ENCODE assay signal across 8 cellular contexts in genomic region chr2:147331790-147332419, GRCh38.
A peak's percentile ranks its signal among the peaks of the same experiment; 100 is the strongest.
DNase-seq lines count a peak whose midpoint lies in the region; ATAC-seq, FAIRE-seq and TF ChIP-seq lines count a peak whose summit lies in the region.

No MANE protein-coding gene starts in this region.

- H4K8ac ChIP-seq in H1 (ENCODE audit: extremely low read depth, insufficient read depth, low read length): no peak overlapping the region

- BruUV-seq in A673 (replicated peaks; lab: Mats Ljungman, UMichigan): no TSS peak

- H3K79me2 ChIP-seq in H1 (ENCODE audit: control insufficient read depth in 1 of 2, insufficient read depth in 2 of 2, low read length in 2 of 2): no peaks in the 10 kb centered on the region

- no peak overlapping the region for H3K9ac ChIP-seq in H1 (replicated peaks in 1 of 4; ENCODE audit: extremely low read depth in 1 of 4, low read depth in 3 of 4, low read length in 3 of 4)

- no peak overlapping the region for H3K23ac ChIP-seq in H1 (ENCODE audit: insufficient read length)

- TF ChIP-seq CTCF in A673 (conservative IDR thresholded peaks at IDR 0.05; ENCODE audit: low read depth, low read length) (peak; percentile 80), H1 (IDR thresholded peaks at IDR 0.05; ENCODE audit: control extremely low read depth in 1 of 3, insufficient read depth in 1 of 3, low read depth in 1 of 3, low read length in 3 of 3) (peak in 2 of 3 experiments; percentile 48 to 53; a peak in 3 of 4 replicates), progenitor cell of endocrine pancreas (IDR thresholded peaks at IDR 0.05; ENCODE audit: unreplicated experiment) (peak; percentile 65)

- no peaks in the 10 kb centered on the region for H3K9me3 Mint-ChIP-seq in progenitor cell of endocrine pancreas (ENCODE audit: low read depth)

- H3K27me3 ChIP-seq in A673 (replicated peaks; ENCODE audit: insufficient read depth, low read depth, low read length, poor library complexity) (no peaks in the 10 kb centered on the region), H1 (replicated peaks in 1 of 4; ENCODE audit: control insufficient read depth in 3 of 4, extremely low read depth in 1 of 4, insufficient read depth in 3 of 4, low read length in 3 of 4) (no peaks in the 10 kb centered on the region)

- H4K5ac ChIP-seq in H1 (ENCODE audit: insufficient read length, low read depth, low read length): no peak overlapping the region

- DNase-seq in A673 (ENCODE audit: low spot score) (peak; percentile 57), RKO (ENCODE audit: low spot score) (peak; percentile 36), H1 (ENCODE audit: low read depth in 1 of 2, low spot score in 2 of 2) (peak in 1 of 2 experiments; percentile 55), progenitor cell of endocrine pancreas (ENCODE audit: low spot score, unreplicated experiment) (no peak), dedifferentiated amniotic fluid mesenchymal stem cell (ENCODE audit: extremely low spot score) (no peak), mucosa of gallbladder (ENCODE audit: low spot score) (no peak)

- H3K27ac Mint-ChIP-seq in progenitor cell of endocrine pancreas: no peak overlapping the region

- H4K20me1 ChIP-seq in H1 (replicated peaks in 1 of 2; ENCODE audit: control insufficient read depth in 1 of 2, insufficient read depth in 2 of 2, low read length in 2 of 2): no peaks in the 10 kb centered on the region

- H2BK20ac ChIP-seq in H1 (ENCODE audit: low read length): no peak overlapping the region

- H3K56ac ChIP-seq in H1 (replicated peaks; ENCODE audit: insufficient read length, low read depth, low read length): no peak overlapping the region

- no peaks in the 10 kb centered on the region for H3K36me3 Mint-ChIP-seq in progenitor cell of endocrine pancreas (ENCODE audit: insufficient read depth)

- POLR2A ChIA-PET in A673 (lab: Charles Lee; ENCODE audit: low non-redundant PET): no interaction called here
- POLR2A ChIA-PET in H1 (lab: Charles Lee; ENCODE audit: partially characterized antibody): no interaction called here

- no peak overlapping the region for H2BK15ac ChIP-seq in H1 (ENCODE audit: low read length)

- no peak overlapping the region for H2AK5ac ChIP-seq in H1 (ENCODE audit: low read depth, low read length)

- H3K4me3 ChIP-seq in A673 (ENCODE audit: low read depth, low read length, poor library complexity, severe bottlenecking) (no peak overlapping the region), H1 (ENCODE audit: extremely low read depth in 1 of 4, insufficient read depth in 2 of 4, low read depth in 3 of 4, low read length in 4 of 4) (no peak overlapping the region)

- intact Hi-C loops in A673 (cut with micrococcal nuclease; ENCODE audit: unreplicated experiment): loop anchor here (2.0 to 10.0 kb wide), 3 partner anchors 287 to 600 kb away; no protein-coding TSS in a partner anchor

- CTCF ChIA-PET in A673 (lab: Charles Lee): interaction anchor here (1.0 to 1.4 kb wide), 3 partner anchors 32 to 598 kb away, joined by 3 to 7 read pairs (median 7); no protein-coding TSS in a partner anchor
- CTCF ChIA-PET in H1 (lab: Charles Lee; ENCODE audit: partially characterized antibody): interaction anchor here (0.5 to 3.3 kb wide), 34 partner anchors 11 to 1780 kb away, joined by 3 to 20 read pairs (median 4); no protein-coding TSS in a partner anchor

- no peak overlapping the region for H2BK5ac ChIP-seq in H1 (ENCODE audit: low read depth, low read length)

- no peaks in the 10 kb centered on the region for H3K23me2 ChIP-seq in H1 (ENCODE audit: low read depth, low read length)

- H3K36me3 ChIP-seq in A673 (ENCODE audit: insufficient read depth, low read length, poor library complexity, severe bottlenecking) (no peaks in the 10 kb centered on the region), H1 (ENCODE audit: control insufficient read depth in 2 of 4, insufficient read depth in 4 of 4, low read length in 3 of 4) (no peaks in the 10 kb centered on the region)

- H4K91ac ChIP-seq in H1 (replicated peaks; ENCODE audit: insufficient read length, low read length): no peak overlapping the region

- H3K27ac ChIP-seq in A673 (ENCODE audit: low read depth, low read length, poor library complexity, severe bottlenecking) (no peak overlapping the region), H1 (ENCODE audit: low read depth, low read length) (no peak overlapping the region)

- H3K27me3 Mint-ChIP-seq in progenitor cell of endocrine pancreas: no peaks in the 10 kb centered on the region

- no peak overlapping the region for H2BK12ac ChIP-seq in H1 (ENCODE audit: low read depth, low read length)

- no peak overlapping the region for H2BK120ac ChIP-seq in H1 (replicated peaks; ENCODE audit: low read depth, low read length)

- no peak overlapping the region for H3K4me3 Mint-ChIP-seq in progenitor cell of endocrine pancreas (ENCODE audit: low read depth)

- no peak overlapping the region for H3K4ac ChIP-seq in H1 (replicated peaks; ENCODE audit: insufficient read length, low read depth, low read length)

- no peak overlapping the region for H3K14ac ChIP-seq in H1 (ENCODE audit: insufficient read length)

- peak; percentile 66 for FAIRE-seq in H1 (lab: Jason Lieb, UNC)

- TF ChIP-seq RAD21 in H1 (IDR thresholded peaks at IDR 0.05 in 1 of 2, conservative IDR thresholded peaks at IDR 0.05 in 1 of 2; ENCODE audit: low read depth in 2 of 2, low read length in 2 of 2): peak; percentile 79 to 83

- no peak overlapping the region for H2AFZ ChIP-seq in H1 (ENCODE audit: low read length)

- no peaks in the 10 kb centered on the region for H3K9me3 ChIP-seq in A673 (ENCODE audit: low read depth, low read length, poor library complexity, severe bottlenecking)
- no peaks in the 10 kb centered on the region for H3K9me3 ChIP-seq in H1 (ENCODE audit: insufficient read depth in 2 of 2, low read depth in 1 of 2, low read length in 1 of 2)

- H3K18ac ChIP-seq in H1 (ENCODE audit: extremely low read depth, low read length): no peak overlapping the region

- WGBS in H1 (ENCODE audit: extremely low coverage in 1 of 2, insufficient coverage in 1 of 2, insufficient read length in 1 of 2, insufficient replicate concordance in 2 of 2, low coverage in 1 of 2, low lambda C conversion rate in 2 of 2, missing lambda C conversion rate in 1 of 2), 2 experiments: 42% methylated on average over 4 of the region's 4 CpGs; no CpG with 5 or more reads in 1 of the 2 experiments

- ATAC-seq in GM18498 (IDR thresholded peaks at IDR 0.05; ENCODE audit: unreplicated experiment) (peak; percentile 63), HG03095 (IDR thresholded peaks at IDR 0.05; ENCODE audit: unreplicated experiment) (peak; percentile 73)

- no peaks in the 10 kb centered on the region for H3K79me1 ChIP-seq in H1 (ENCODE audit: low read depth, low read length)

- H3K4me1 Mint-ChIP-seq in progenitor cell of endocrine pancreas (ENCODE audit: low read depth): no peaks in the 10 kb centered on the region

- no peak for TF ChIP-seq POLR2A in H1 (IDR thresholded peaks at IDR 0.05; ENCODE audit: control extremely low read depth in 1 of 2, low read depth in 2 of 2, low read length in 2 of 2)

- H3K4me2 ChIP-seq in H1 (ENCODE audit: insufficient read depth in 1 of 2, low read depth in 2 of 2, low read length in 2 of 2): no peak overlapping the region

- TF ChIP-seq EP300 in H1 (IDR thresholded peaks at IDR 0.05; ENCODE audit: borderline replicate concordance in 1 of 2, low read depth in 2 of 2, low read length in 2 of 2): no peak

- H3K4me1 ChIP-seq in A673 (ENCODE audit: insufficient read depth, low read length, poor library complexity, severe bottlenecking): no peaks in the 10 kb centered on the region
- no peaks in the 10 kb centered on the region for H3K4me1 ChIP-seq in H1 (replicated peaks in 1 of 4; ENCODE audit: control insufficient read depth in 3 of 4, insufficient read depth in 4 of 4, low read length in 3 of 4)

TF ChIP-seq in H1, 55 proteins besides CTCF, POLR2A, EP300 and RAD21:
- TF ChIP-seq NRF1 (IDR thresholded peaks at IDR 0.05; ENCODE audit: low read depth, low read length) (no peak), BCL11A (IDR thresholded peaks at IDR 0.05; ENCODE audit: low read depth in 2 of 2, low read length in 2 of 2) (no peak), GABPA (IDR thresholded peaks at IDR 0.05; ENCODE audit: borderline replicate concordance, insufficient read depth, low read length) (no peak), BACH1 (IDR thresholded peaks at IDR 0.05; ENCODE audit: low read length) (no peak), POLR2AphosphoS5 (IDR thresholded peaks at IDR 0.05; ENCODE audit: low read depth, low read length) (no peak), JUN (IDR thresholded peaks at IDR 0.05; ENCODE audit: low read depth, low read length) (no peak), HDAC2 (IDR thresholded peaks at IDR 0.05; ENCODE audit: borderline replicate concordance in 1 of 2, low read depth in 2 of 2, low read length in 2 of 2) (no peak), SIRT6 (IDR thresholded peaks at IDR 0.05; ENCODE audit: low read length) (no peak)

Comparison
In these comparisons a context has a peak if more than half of its experiments do, and no peak if none do; other contexts are left out.
1. DNase-seq: peak in A673 (single experiment) and RKO (single experiment); none in progenitor cell of endocrine pancreas (single experiment), dedifferentiated amniotic fluid mesenchymal stem cell (single experiment) and mucosa of gallbladder (single experiment).
2. Peak in every context shown above with its lines, with median percentiles within 50 percentile points of each other: CTCF ChIP-seq.